8 cellular contexts compared by ENCODE assay signal in genomic region chr15:84633311-84634227, GRCh38. TPM values are rescaled to one million over a fixed set of nuclear protein-coding genes. Genes with fewer than 3 reads are reported as not detected.
DNase-seq lines count a peak whose midpoint lies in the region; ATAC-seq, FAIRE-seq and TF ChIP-seq lines count a peak whose summit lies in the region.

No MANE protein-coding gene starts in this region.

- peaks cover 16% of the 10 kb centered on the region for H3K27me3 Mint-ChIP-seq in GM23338 (ENCODE audit: insufficient read depth, low read depth, poor library complexity)
- H3K27me3 Mint-ChIP-seq in MCF 10A (ENCODE audit: insufficient read depth, unreplicated experiment) = no peaks in the 10 kb centered on the region

- H3K27ac ChIP-seq in GM23338 (ENCODE audit: low read depth) (no peak overlapping the region), VCaP (peak overlapping the region; percentile 89), small intestine (ENCODE audit: low read depth in 1 of 2, low read length in 1 of 2) (peak overlapping the region; percentile 96 to 97)

- FAIRE-seq in small intestine (lab: Jason Lieb, UNC) = no peak

- no peaks in the 10 kb centered on the region; the same call in 1 of the 2 replicates for H3K79me2 ChIP-seq in GM23338 (replicated peaks; ENCODE audit: insufficient read depth)

- no peaks in the 10 kb centered on the region for H3K9me3 ChIP-seq in MG63
- H3K9me3 ChIP-seq in small intestine (ENCODE audit: control insufficient read depth, low read depth) = no peaks in the 10 kb centered on the region

- ATAC-seq in GM23338 = peak; percentile 69

- H3K27ac Mint-ChIP-seq in GM23338 = no peak overlapping the region
- H3K27ac Mint-ChIP-seq in MCF 10A (ENCODE audit: low read depth, unreplicated experiment) = peak overlapping the region; percentile 71

- POLR2A ChIA-PET in MCF 10A (lab: Yijun Ruan, JAX) = interaction anchor here (0.9 to 2.6 kb wide), 10 partner anchors 8 to 296 kb away, joined by 3 to 22 read pairs (median 4); partner anchors contain the start of genes WDR73 and ZSCAN2

- peak; percentile 71 for DNase-seq in EL
- DNase-seq in GM23338 (ENCODE audit: low spot score) = peak; percentile 76
- DNase-seq in MG63 = peak; percentile 70
- DNase-seq in MCF 10A (ENCODE audit: unreplicated experiment) = peak; percentile 76
- DNase-seq in iPS-NIHi7 (ENCODE audit: extremely low spot score) = peak; percentile 48
- peak; percentile 80 for DNase-seq in small intestine
- DNase-seq in COLO829 (ENCODE audit: low spot score) = no peak

- CTCF ChIA-PET in MCF 10A (lab: Yijun Ruan, JAX) = interaction anchor here (0.6 to 1.9 kb wide), 2 partner anchors 46 to 359 kb away, joined by 3 to 8 read pairs; no protein-coding TSS in a partner anchor

- H4K20me1 ChIP-seq in GM23338 (replicated peaks; ENCODE audit: insufficient read depth) = no peaks in the 10 kb centered on the region

- peaks cover 23% of the 10 kb centered on the region for H3K27me3 ChIP-seq in GM23338 (ENCODE audit: insufficient read depth)
- no peaks in the 10 kb centered on the region for H3K27me3 ChIP-seq in MG63
- H3K27me3 ChIP-seq in small intestine (ENCODE audit: control insufficient read depth in 2 of 2, insufficient read depth in 2 of 2, low read length in 2 of 2) = no peaks in the 10 kb centered on the region

- H3K4me1 Mint-ChIP-seq in GM23338 (peaks cover 39% of the 10 kb centered on the region), MCF 10A (ENCODE audit: insufficient read depth, unreplicated experiment) (peaks cover 23% of the 10 kb centered on the region)

- H3K4me2 ChIP-seq in GM23338 = peak overlapping the region; percentile 87

- H3K4me3 ChIP-seq in GM23338 (peak overlapping the region; percentile 61), MG63 (peak overlapping the region; percentile 56), small intestine (ENCODE audit: low read depth in 1 of 2, low read length in 2 of 2) (peak overlapping the region; percentile 68 to 77)

- H3K4me3 Mint-ChIP-seq in GM23338 (peak overlapping the region; percentile 82), MCF 10A (ENCODE audit: unreplicated experiment) (peak overlapping the region; percentile 91)

- intact Hi-C loops in MCF 10A (cut with micrococcal nuclease) = no loop called here

- no TSS peak for BruUV-seq in MCF 10A (replicated peaks; lab: Mats Ljungman, UMichigan)

- peaks cover 42% of the 10 kb centered on the region for H3K4me1 ChIP-seq in GM23338 (ENCODE audit: insufficient read depth)
- peaks cover 2 to 9% of the 10 kb centered on the region in 2 donors for H3K4me1 ChIP-seq in small intestine (ENCODE audit: control insufficient read depth in 2 of 2, insufficient read depth in 1 of 2, low read depth in 1 of 2, low read length in 1 of 2)

- H3K36me3 Mint-ChIP-seq in GM23338 (ENCODE audit: low read depth) (peaks cover 20% of the 10 kb centered on the region), MCF 10A (ENCODE audit: insufficient read depth, unreplicated experiment) (peaks cover 42% of the 10 kb centered on the region)

- TF ChIP-seq CTCF in GM23338 (conservative IDR thresholded peaks at IDR 0.05; ENCODE audit: low read depth in 2 of 2) (0 out of 4 replicates have a peak, but pooled peaks of 1 of the 2 experiments have one; percentile 1), VCaP (conservative IDR thresholded peaks at IDR 0.05) (peak; percentile 18; the same call in 1 of the 2 replicates), MCF 10A (IDR thresholded peaks at IDR 0.05; ENCODE audit: unreplicated experiment) (no peak)

- peak overlapping the region; percentile 33; the same call in 1 of the 2 replicates for H2AFZ ChIP-seq in GM23338

- H3F3A ChIP-seq in GM23338 (replicated peaks; ENCODE audit: low read depth) = peaks cover 20% of the 10 kb centered on the region

- no peaks in the 10 kb centered on the region for H3K9me3 Mint-ChIP-seq in GM23338
- no peaks in the 10 kb centered on the region for H3K9me3 Mint-ChIP-seq in MCF 10A (ENCODE audit: unreplicated experiment)

- H3K9me2 ChIP-seq in GM23338 (ENCODE audit: insufficient read depth) = no peaks in the 10 kb centered on the region

- H3K36me3 ChIP-seq in GM23338 (ENCODE audit: insufficient read depth) = no peaks in the 10 kb centered on the region; the same call in 1 of the 2 replicates
- H3K36me3 ChIP-seq in MG63 = peaks cover 3% of the 10 kb centered on the region; the same call in 1 of the 2 replicates
- H3K36me3 ChIP-seq in small intestine (ENCODE audit: control insufficient read depth in 2 of 2, insufficient read depth in 2 of 2, low read length in 2 of 2) = no peaks in the 10 kb centered on the region

- 0 to 1% (median 1%) methylated on average over 90 to 105 of the region's 105 CpGs for WGBS in small intestine, 3 donors

TF ChIP-seq in GM23338, 12 proteins besides CTCF, POLR2A, EP300 and RAD21:
- TF ChIP-seq ETS1 (IDR thresholded peaks at IDR 0.05) (no peak), POLR2AphosphoS5 (IDR thresholded peaks at IDR 0.05; ENCODE audit: low read depth) (0 out of 2 replicates have a peak, but pooled peaks have one; percentile 33)

RNA-seq across cellular contexts. Expression of gene WDR73, which starts 20.5 kb away (rescaled TPM):
- 25.2 and 29.3 TPM in 2 replicates for total RNA-seq in GM23338 (2014; rRNA removed; shearing (Covaris generic))
- polyA plus RNA-seq in GM23338 (2016; fragmentation: Nextera tagmentation; extraction: Ambion mirVana) (14.8 TPM in 2 replicates), small intestine (10 to 100 TPM in 1 of 3 donors, 1 to 10 TPM in 2; 6.3 to 13.8 (median 7.6) TPM)
- total RNA-seq in MG63 (2014; rRNA removed; shearing (Covaris generic); ENCODE audit: low replicate concordance) = 34.2 and 34.3 TPM in 2 replicates
- total RNA-seq in MCF 10A (2022) = 40.9 and 42.1 TPM in 2 replicates

RNA-seq across cellular contexts. Expression of gene NMB, which starts 24.4 kb away (rescaled TPM):
- total RNA-seq in GM23338 (2014; rRNA removed; shearing (Covaris generic)) = 19.8 and 22.0 TPM in 2 replicates
- polyA plus RNA-seq in GM23338 (2016; fragmentation: Nextera tagmentation; extraction: Ambion mirVana) = 17.0 and 18.1 TPM in 2 replicates
- total RNA-seq in MG63 (2014; rRNA removed; shearing (Covaris generic); ENCODE audit: low replicate concordance) = 0.25 TPM in 1 of 2 replicates, not detected in the other
- 5.1 and 7.1 TPM in 2 replicates for total RNA-seq in MCF 10A (2022)
- 1 to 10 TPM; 1.8 to 7.7 (median 2.2) TPM for polyA plus RNA-seq in small intestine

RNA-seq across cellular contexts. Expression of gene ZSCAN2, which starts 32.8 kb away (rescaled TPM):
- total RNA-seq in GM23338 (2014; rRNA removed; shearing (Covaris generic)) = 63.9 and 93.0 TPM in 2 replicates
- 42.7 and 45.8 TPM in 2 replicates for polyA plus RNA-seq in GM23338 (2016; fragmentation: Nextera tagmentation; extraction: Ambion mirVana)
- total RNA-seq in MG63 (2014; rRNA removed; shearing (Covaris generic); ENCODE audit: low replicate concordance) = 6.9 and 11.0 TPM in 2 replicates
- 4.2 and 4.3 TPM in 2 replicates for total RNA-seq in MCF 10A (2022)
- polyA plus RNA-seq in small intestine = 1 to 10 TPM; 3.2 to 5.6 (median 3.4) TPM
